Comparison of ENCODE assay signal across 1 cellular context in genomic region chr2:62653582-62654422, GRCh38.
TF ChIP-seq lines count a peak whose summit lies in the region.

No MANE protein-coding gene starts in this region.

TF ChIP-seq in HepG2, 621 proteins besides CTCF, POLR2A, EP300 and RAD21 (continued from another document and continues in another):
- TF ChIP-seq ZNF687 (CRISPR knock-in tag; IDR thresholded peaks at IDR 0.05) (no peak), ZNF569 (CRISPR knock-in tag; IDR thresholded peaks at IDR 0.05; ENCODE audit: borderline replicate concordance) (no peak), ZNF430 (CRISPR knock-in tag; IDR thresholded peaks at IDR 0.05) (no peak), ZNF552 (CRISPR knock-in tag; IDR thresholded peaks at IDR 0.05; ENCODE audit: borderline replicate concordance) (no peak), ZNF597 (CRISPR knock-in tag; IDR thresholded peaks at IDR 0.05) (no peak), ZBTB40 (IDR thresholded peaks at IDR 0.05) (no peak), ZBTB40 (CRISPR knock-in tag; IDR thresholded peaks at IDR 0.05) (no peak; the same call in 1 of the 2 replicates), ZNF274 (CRISPR knock-in tag; IDR thresholded peaks at IDR 0.05) (no peak), KLF6 (CRISPR knock-in tag; IDR thresholded peaks at IDR 0.05) (peak; percentile 70; the same call in 1 of the 2 replicates), ZBTB25 (CRISPR knock-in tag; IDR thresholded peaks at IDR 0.05) (peak; percentile 90), ZNF414 (CRISPR knock-in tag; IDR thresholded peaks at IDR 0.05) (peak; percentile 53; the same call in 1 of the 2 replicates), ZMYM3 (CRISPR knock-in tag; IDR thresholded peaks at IDR 0.05) (no peak), PITX1 (CRISPR knock-in tag; IDR thresholded peaks at IDR 0.05) (peak; percentile 47; the same call in 1 of the 2 replicates), E2F2 (CRISPR knock-in tag; IDR thresholded peaks at IDR 0.05; ENCODE audit: borderline replicate concordance) (no peak), ELF3 (CRISPR knock-in tag; IDR thresholded peaks at IDR 0.05) (peak; percentile 93), MAF1 (CRISPR knock-in tag; IDR thresholded peaks at IDR 0.05; ENCODE audit: borderline replicate concordance) (no peak), MATR3 (CRISPR knock-in tag; IDR thresholded peaks at IDR 0.05) (no peak), CHD2 (IDR thresholded peaks at IDR 0.05; ENCODE audit: low read depth, low read length) (no peak), ZNF460 (CRISPR knock-in tag; IDR thresholded peaks at IDR 0.05; ENCODE audit: borderline replicate concordance) (no peak), KLF13 (CRISPR knock-in tag; IDR thresholded peaks at IDR 0.05) (no peak), RNF219 (CRISPR knock-in tag; IDR thresholded peaks at IDR 0.05) (0 out of 2 replicates have a peak, but pooled peaks have one; percentile 83), ZFP82 (CRISPR knock-in tag; IDR thresholded peaks at IDR 0.05; ENCODE audit: borderline replicate concordance) (no peak), ZNF33A (CRISPR knock-in tag; IDR thresholded peaks at IDR 0.05; ENCODE audit: borderline replicate concordance) (no peak), ZNF136 (CRISPR knock-in tag; IDR thresholded peaks at IDR 0.05; ENCODE audit: low read depth) (no peak), ZNF451 (CRISPR knock-in tag; IDR thresholded peaks at IDR 0.05) (no peak), CEBPG (CRISPR knock-in tag; IDR thresholded peaks at IDR 0.05) (peak; percentile 95), ZNF513 (CRISPR knock-in tag; conservative IDR thresholded peaks at IDR 0.05) (no peak), ZBTB42 (CRISPR knock-in tag; IDR thresholded peaks at IDR 0.05) (no peak), ZNF746 (CRISPR knock-in tag; IDR thresholded peaks at IDR 0.05) (no peak), ZNF788 (CRISPR knock-in tag; IDR thresholded peaks at IDR 0.05; ENCODE audit: borderline replicate concordance) (no peak), ZNF724P (CRISPR knock-in tag; IDR thresholded peaks at IDR 0.05; ENCODE audit: borderline replicate concordance) (no peak), ZNF563 (CRISPR knock-in tag; IDR thresholded peaks at IDR 0.05) (no peak), STAT6 (CRISPR knock-in tag; IDR thresholded peaks at IDR 0.05; ENCODE audit: borderline replicate concordance) (no peak), POLR2AphosphoS5 (IDR thresholded peaks at IDR 0.05; ENCODE audit: low read depth, low read length) (no peak)
